Comparison of ENCODE assay signal across 9 cellular contexts in the genomic region with DNA sequence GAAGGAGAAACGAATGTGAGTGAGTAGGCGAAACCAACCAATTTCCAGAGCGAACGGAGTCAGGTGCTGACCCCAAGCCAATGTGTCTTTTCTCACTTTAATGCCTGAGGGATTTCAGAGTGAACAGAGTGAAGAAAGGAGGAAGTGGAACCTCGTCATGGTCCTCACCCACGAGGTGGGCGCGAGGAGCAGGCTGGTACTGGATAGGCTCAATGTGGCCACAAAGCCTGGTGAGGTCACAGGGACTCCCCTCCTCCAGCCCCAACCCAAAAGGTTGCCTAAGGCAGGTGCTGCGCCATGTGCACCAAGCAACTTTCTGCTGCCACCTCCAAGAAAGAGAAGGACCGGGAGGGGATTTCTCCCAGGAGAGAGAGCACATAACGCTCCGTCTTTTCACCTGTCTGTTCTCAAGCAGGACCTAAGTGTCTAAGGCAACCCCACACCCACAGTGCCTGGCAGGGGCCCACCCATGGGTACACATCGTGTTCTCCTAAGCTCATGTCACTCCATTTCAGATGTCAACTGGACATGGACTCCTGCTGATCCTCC. TPM values are rescaled to one million over a fixed set of nuclear protein-coding genes. Genes with fewer than 3 reads are reported as not detected.
DNase-seq lines count a peak whose midpoint lies in the region; ATAC-seq and TF ChIP-seq lines count a peak whose summit lies in the region.
"Had no signal": no experiment of that assay in that cellular context is flagged by ENCODE, and none has a peak within 500 bp of the region (broad histone marks: within the 10 kb centered on the region; RNA-seq: fewer than 3 reads in every experiment).

No MANE protein-coding gene starts in this region.

- H3K27me3 ChIP-seq in Loucy (ENCODE audit: insufficient read depth, low read length, poor library complexity, severe bottlenecking) (peaks cover 26% of the 10 kb centered on the region), ascending aorta (peaks cover 4% of the 10 kb centered on the region)

- CTCF ChIA-PET in HEK293T (lab: Yijun Ruan, JAX), result no interaction called here

- ATAC-seq in GM18867 (IDR thresholded peaks at IDR 0.05; ENCODE audit: unreplicated experiment) (peak; percentile 76), GM21737 (IDR thresholded peaks at IDR 0.05; ENCODE audit: unreplicated experiment) (peak; percentile 74)

- no peak overlapping the region for H3K27ac ChIP-seq in ascending aorta
- H3K27ac ChIP-seq: SJSA1 had no signal

- H3K4me1 ChIP-seq in Loucy (ENCODE audit: insufficient read depth, low read length, poor library complexity, severe bottlenecking), result peaks cover 58% of the 10 kb centered on the region
- peaks cover 0 to 3% of the 10 kb centered on the region in 2 donors for H3K4me1 ChIP-seq in ascending aorta

- peaks cover 100% of the 10 kb centered on the region for H3K79me2 ChIP-seq in Loucy (ENCODE audit: insufficient read depth, low read length)

- H4K20me1 ChIP-seq in Loucy (ENCODE audit: insufficient read depth, low read length, poor library complexity, severe bottlenecking), result peaks cover 82% of the 10 kb centered on the region

- no peak for TF ChIP-seq CTCF in Loucy (conservative IDR thresholded peaks at IDR 0.05; ENCODE audit: low read length)
- TF ChIP-seq CTCF in ascending aorta (IDR thresholded peaks at IDR 0.05), result no peak

- peak; percentile 67 to 78 for DNase-seq in ascending aorta (ENCODE audit: low spot score in 2 of 2)
- no peak for DNase-seq in NCI-H1048 (lab: John Stamatoyannopoulos, UW)
- DNase-seq in GOT3 (lab: John Stamatoyannopoulos, UW), result no peak
- no peak for DNase-seq in HEK293T (ENCODE audit: extremely low spot score)
- DNase-seq in middle frontal gyrus (ENCODE audit: extremely low spot score, low spot score), result no peak

- intact Hi-C loops in ascending aorta (cut with DNase I), result no loop called here

- H2AFZ ChIP-seq in Loucy (ENCODE audit: low read length), result no peak overlapping the region

- H3F3A ChIP-seq in Loucy (ENCODE audit: low read depth), result no peaks in the 10 kb centered on the region

- H3K36me3 ChIP-seq in Loucy (ENCODE audit: insufficient read depth, low read length) (peaks cover 69% of the 10 kb centered on the region), ascending aorta (no peaks in the 10 kb centered on the region)
- H3K36me3 ChIP-seq: SJSA1 had no signal

- no peaks in the 10 kb centered on the region for H3K9me3 ChIP-seq in Loucy (ENCODE audit: insufficient read depth, low read depth, low read length)
- no peaks in the 10 kb centered on the region for H3K9me3 ChIP-seq in ascending aorta
- H3K9me3 ChIP-seq: SJSA1 had no signal

- H3K4me2 ChIP-seq in Loucy (ENCODE audit: low read depth, low read length, poor library complexity, severe bottlenecking), result peak overlapping the region; percentile 90

- H3K9ac ChIP-seq in Loucy (ENCODE audit: low read depth, low read length, poor library complexity, severe bottlenecking), result peak overlapping the region; percentile 98

- peak overlapping the region; percentile 93 for H3K4me3 ChIP-seq in Loucy (ENCODE audit: low read length, poor library complexity, severe bottlenecking)
- H3K4me3 ChIP-seq in ascending aorta, result no peak overlapping the region
- H3K4me3 ChIP-seq: SJSA1 had no signal

- POLR2A ChIA-PET in HEK293T (lab: Yijun Ruan, JAX), result no interaction called here

- H3K9me2 ChIP-seq in Loucy (replicated peaks; ENCODE audit: low read depth, low read length), result no peaks in the 10 kb centered on the region

TF ChIP-seq in HEK293T, 16 proteins besides CTCF, POLR2A, EP300 and RAD21:
- TF ChIP-seq LEF1 (IDR thresholded peaks at IDR 0.05; ENCODE audit: borderline replicate concordance), result no peak
- TF ChIP-seq ARNT (IDR thresholded peaks at IDR 0.05), result no peak
- no peak for TF ChIP-seq FOXA1 (IDR thresholded peaks at IDR 0.05)
- TF ChIP-seq SP1 (IDR thresholded peaks at IDR 0.05), result no peak
- no peak for TF ChIP-seq NFRKB (IDR thresholded peaks at IDR 0.05)
- no peak for TF ChIP-seq BHLHE40 (IDR thresholded peaks at IDR 0.05; ENCODE audit: borderline replicate concordance)
- no peak for TF ChIP-seq SUZ12 (IDR thresholded peaks at IDR 0.05)
- TF ChIP-seq L3MBTL2 (conservative IDR thresholded peaks at IDR 0.05), result no peak
- no peak for TF ChIP-seq CTBP1 (IDR thresholded peaks at IDR 0.05; ENCODE audit: borderline replicate concordance)

RNA-seq across cellular contexts. Expression of a gene that starts 3.8 kb away (rescaled TPM):
- 22.6 TPM for total RNA-seq in ascending aorta

Comparison
In these comparisons a context has a peak if more than half of its experiments do, and no peak if none do; other contexts are left out.
1. DNase-seq: peak in ascending aorta (2 of 2); none in NCI-H1048 (single experiment), GOT3 (single experiment), HEK293T (single experiment) and middle frontal gyrus (single experiment).